Comparison of ENCODE assay signal across 8 cellular contexts in the genomic region with DNA sequence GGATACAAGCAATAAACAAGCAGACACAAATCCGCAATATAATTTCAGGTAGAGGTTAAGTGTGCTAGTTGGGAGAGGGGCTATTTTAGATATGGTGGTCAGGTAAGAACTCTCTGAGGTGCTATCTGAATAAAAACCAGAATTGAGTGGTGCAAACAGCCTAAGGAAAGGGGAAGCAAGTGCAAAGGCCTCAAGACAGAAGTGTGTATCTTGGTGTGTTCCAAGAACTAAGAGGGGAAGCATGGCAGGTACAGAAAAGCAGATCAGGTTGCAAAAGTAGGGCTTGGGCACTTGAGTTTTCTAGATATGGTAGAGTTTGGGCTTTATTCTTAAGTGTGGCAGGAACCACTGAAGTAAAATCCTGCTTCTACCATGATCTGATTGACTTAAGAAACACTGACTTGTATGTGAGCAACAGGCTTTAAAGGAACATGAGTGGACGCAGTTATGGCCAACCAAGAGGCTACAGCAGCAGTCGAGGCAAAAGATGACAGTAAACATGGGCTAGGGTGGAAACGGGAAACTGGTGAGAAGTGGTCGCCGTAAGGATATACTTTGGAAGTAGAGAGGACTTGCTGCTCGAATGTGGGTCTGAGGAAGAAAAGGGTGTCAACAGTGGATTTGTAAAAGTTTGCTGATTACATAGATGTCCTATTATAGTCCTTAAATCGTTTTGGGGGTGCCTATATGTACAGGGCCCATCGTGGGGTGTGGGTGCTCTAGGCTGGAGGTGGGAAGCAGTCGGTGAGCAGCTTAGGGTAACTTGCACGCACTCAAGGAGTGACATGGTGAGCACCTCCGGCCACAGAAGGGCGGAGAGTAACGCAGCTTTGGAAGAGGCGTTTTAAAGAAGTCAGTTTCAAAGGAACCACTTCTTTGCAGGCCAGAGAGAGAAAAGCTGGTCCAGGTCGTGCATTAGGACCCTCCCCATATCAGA. TPM values are rescaled to one million over a fixed set of nuclear protein-coding genes. Genes with fewer than 3 reads are reported as not detected.
DNase-seq lines count a peak whose midpoint lies in the region; ATAC-seq and TF ChIP-seq lines count a peak whose summit lies in the region.

No MANE protein-coding gene starts in this region.

- TF ChIP-seq CTCF in AG10803 (conservative IDR thresholded peaks at IDR 0.05; ENCODE audit: low read length) = no peak
- no peak for TF ChIP-seq CTCF in astrocyte of the spinal cord (IDR thresholded peaks at IDR 0.05; ENCODE audit: low read depth, low read length)

- peak; percentile 71 for ATAC-seq in GM18907 (IDR thresholded peaks at IDR 0.05; ENCODE audit: unreplicated experiment)
- peak; percentile 51 for ATAC-seq in HG03066 (IDR thresholded peaks at IDR 0.05; ENCODE audit: low read depth, unreplicated experiment)

- peak overlapping the region; percentile 70 for H3K4me3 ChIP-seq in AG10803 (ENCODE audit: low read length)
- peak overlapping the region; percentile 94 for H3K4me3 ChIP-seq in astrocyte of the spinal cord (ENCODE audit: low read depth, low read length)

- in situ Hi-C loops in astrocyte of the spinal cord (cut with HindIII; ENCODE audit: low sequenced_read_pairs) = no loop called here

- DNase-seq in AG10803 (ENCODE audit: low read depth) (peak; percentile 17), RPMI7951 (ENCODE audit: low read depth) (peak; percentile 21), astrocyte of the spinal cord (ENCODE audit: low read depth, low spot score) (peak; percentile 7), iPS-NIHi11 (ENCODE audit: low spot score) (peak; percentile 25), DMS153 treated with DMSO at 0.1 percent for 48 hours (lab: John Stamatoyannopoulos, UW; ENCODE audit: unreplicated experiment) (no peak)
- DNase-seq in stimulated activated CD4-positive, alpha-beta T cell treated with anti-CD3 and anti-CD28 coated beads, Interleukin-4, amount 100 ng/mL, for 1 hour = peak; percentile 36

RNA-seq across cellular contexts. Expression of a gene that starts 0.7 kb away (rescaled TPM):
- 15.3 and 17.1 TPM in 2 replicates for total RNA-seq in RPMI7951 (2014; rRNA removed; shearing (Covaris generic))

RNA-seq across cellular contexts. Expression of a gene that starts 6.4 kb away (rescaled TPM):
- total RNA-seq in RPMI7951 (2014; rRNA removed; shearing (Covaris generic)) = 11.1 and 13.5 TPM in 2 replicates
